29 cellular contexts compared by ENCODE assay signal in the genomic region with DNA sequence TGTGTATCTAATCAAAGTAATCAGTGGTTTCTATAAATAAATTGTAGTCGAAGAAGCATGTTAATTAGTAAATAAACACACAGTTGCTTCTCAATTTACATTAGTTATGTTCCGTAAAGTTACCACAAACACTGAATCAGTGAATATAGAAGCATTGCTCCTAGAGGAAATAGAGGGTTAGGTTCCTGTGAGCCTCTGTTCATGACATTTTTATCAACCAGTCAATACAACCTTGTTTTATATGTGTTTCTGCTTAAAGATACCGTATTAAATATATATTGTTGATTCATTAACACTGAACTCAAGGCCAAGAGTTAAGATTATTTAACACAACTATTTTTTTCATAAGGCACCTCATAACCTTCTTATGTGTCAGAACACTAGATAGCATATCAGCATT.
A peak's percentile ranks its signal among the peaks of the same experiment; 100 is the strongest.
DNase-seq lines count a peak whose midpoint lies in the region; ATAC-seq, FAIRE-seq and TF ChIP-seq lines count a peak whose summit lies in the region.
"Had no signal": no experiment of that assay in that cellular context is flagged by ENCODE, and none has a peak within 500 bp of the region (broad histone marks: within the 10 kb centered on the region; RNA-seq: fewer than 3 reads in every experiment).

No MANE protein-coding gene starts in this region.

- TF ChIP-seq EP300 in A549 (IDR thresholded peaks at IDR 0.05), result no peak

- POLR2A ChIA-PET in A549 (lab: Yijun Ruan, JAX) (no interaction called here), HEK293 (lab: Yijun Ruan, JAX) (interaction anchor here (0.6 kb wide), 1 partner anchor 151 kb away, joined by 3 read pairs; no protein-coding TSS in a partner anchor)

- H3K27ac ChIP-seq in A549, result no peak overlapping the region
- H3K27ac ChIP-seq in HEK293 (ENCODE audit: extremely low read depth, low read depth, low read length), result no peak overlapping the region
- H3K27ac ChIP-seq: 22Rv1; BLaER1; BLaER1 treated with 17β-estradiol and CSF1 and Interleukin-3, amounts not matched to agents 10 nM and 100 nM; C4-2B had no signal

- H3K9me3 ChIP-seq in A549, result peaks cover 8% of the 10 kb centered on the region; the same call in 1 of the 3 replicates
- no peaks in the 10 kb centered on the region; the same call in 1 of the 2 replicates for H3K9me3 ChIP-seq in HEK293 (ENCODE audit: control insufficient read depth, insufficient read depth, low read depth, low read length)
- H3K9me3 ChIP-seq: BE2C had no signal

- H3K4me2 ChIP-seq in A549, result no peak overlapping the region
- H3K4me2 ChIP-seq: BLaER1; BLaER1 treated with 17β-estradiol and CSF1 and Interleukin-3, amounts not matched to agents 10 nM and 100 nM had no signal

- no peaks in the 10 kb centered on the region for H3K4me1 ChIP-seq in A549
- no peaks in the 10 kb centered on the region for H3K4me1 ChIP-seq in HEK293 (ENCODE audit: control insufficient read depth, insufficient read depth, low read length)
- H3K4me1 ChIP-seq: BE2C; BLaER1; BLaER1 treated with 17β-estradiol and CSF1 and Interleukin-3, amounts not matched to agents 10 nM and 100 nM; Caco-2 had no signal

- TF ChIP-seq CTCF in A549 (IDR thresholded peaks at IDR 0.05), result no peak
- TF ChIP-seq CTCF in HEK293 (tag by site-specific recombination; IDR thresholded peaks at IDR 0.05), result no peak

- ATAC-seq in A549 (no peak), GM18909 (IDR thresholded peaks at IDR 0.05; ENCODE audit: poor library complexity, unreplicated experiment) (no peak)
- ATAC-seq: CD8-positive, alpha-beta T cell had no signal

- WGBS in A549 (ENCODE audit: missing lambda C conversion rate), result 36% methylated on average over 3 of the region's 3 CpGs

- no peak overlapping the region for H3K4me3 ChIP-seq in A549
- H3K4me3 ChIP-seq in HEK293 (ENCODE audit: low read depth, low read length), result no peak overlapping the region
- H3K4me3 ChIP-seq: BLaER1; BLaER1 treated with 17β-estradiol and CSF1 and Interleukin-3, amounts not matched to agents 10 nM and 100 nM had no signal

- H3K36me3 ChIP-seq in HEK293 (ENCODE audit: control insufficient read depth in 2 of 2, insufficient read depth in 1 of 2, low read length in 2 of 2), result no peaks in the 10 kb centered on the region
- H3K36me3 ChIP-seq: BE2C, BLaER1 had no signal

- peak; percentile 13 for FAIRE-seq in A549 (lab: Jason Lieb, UNC)
- FAIRE-seq: A204.1 had no signal

- DNase-seq in A549 (ENCODE audit: low read depth in 1 of 2, low spot score in 1 of 2) (no peak), H4 (ENCODE audit: low spot score) (no peak)
- DNase-seq: 8988T; ACHN; AML-193; BE2C; C1 segment of cervical spinal cord; Caco-2; Calu3; CD4-positive, alpha-beta memory T cell; CD4-positive, alpha-beta T cell; CD4-positive, CD25-positive, alpha-beta regulatory T cell; CD8-positive, alpha-beta memory T cell; CD8-positive, alpha-beta T cell; COR-L47; DMS 273 treated with DMSO at 0.1 percent for 48 hours; DMS153; DMS53; DMS79; DMS79 treated with DMSO at 0.1 percent for 48 hours; DND-41; EL had no signal

- no peak for TF ChIP-seq RAD21 in A549 (conservative IDR thresholded peaks at IDR 0.05 in 1 of 2, IDR thresholded peaks at IDR 0.05 in 1 of 2)

- CTCF ChIA-PET in A549 (lab: Yijun Ruan, JAX), result no interaction called here
- CTCF ChIA-PET in HEK293 (lab: Yijun Ruan, JAX), result no interaction called here

- no peak for TF ChIP-seq POLR2A in A549 (IDR thresholded peaks at IDR 0.05; ENCODE audit: low read length)

TF ChIP-seq in A549, 52 proteins besides CTCF, POLR2A, EP300 and RAD21:
- no peak for TF ChIP-seq POLR2AphosphoS2 (conservative IDR thresholded peaks at IDR 0.05; ENCODE audit: low read length)
- TF ChIP-seq CBX8 (IDR thresholded peaks at IDR 0.05), result no peak
- TF ChIP-seq HES2 (IDR thresholded peaks at IDR 0.05), result no peak
- TF ChIP-seq KDM1A (IDR thresholded peaks at IDR 0.05; ENCODE audit: low read depth), result no peak
- TF ChIP-seq RARB (CRISPR knock-in tag; IDR thresholded peaks at IDR 0.05), result no peak
- no peak for TF ChIP-seq FOSB (CRISPR knock-in tag; IDR thresholded peaks at IDR 0.05)
- no peak for TF ChIP-seq REST (IDR thresholded peaks at IDR 0.05)

TF ChIP-seq in HEK293, 187 proteins besides CTCF, POLR2A, EP300 and RAD21:
- TF ChIP-seq ZNF239 (tag by site-specific recombination; IDR thresholded peaks at IDR 0.05) (no peak), ZNF16 (tag by site-specific recombination; IDR thresholded peaks at IDR 0.05; ENCODE audit: low read depth) (no peak), ZNF555 (tag by site-specific recombination; conservative IDR thresholded peaks at IDR 0.05) (peak; percentile 86), ZBTB20 (tag by site-specific recombination; IDR thresholded peaks at IDR 0.05) (no peak), ZFHX2 (tag by site-specific recombination; conservative IDR thresholded peaks at IDR 0.05) (no peak), KLF1 (tag by site-specific recombination; IDR thresholded peaks at IDR 0.05) (no peak), ZNF549 (tag by site-specific recombination; IDR thresholded peaks at IDR 0.05) (peak; percentile 53; the same call in 1 of the 2 replicates), ZNF621 (tag by site-specific recombination; IDR thresholded peaks at IDR 0.05) (no peak), EGR2 (tag by site-specific recombination; IDR thresholded peaks at IDR 0.05; ENCODE audit: low read depth) (no peak), ZNF488 (tag by site-specific recombination; IDR thresholded peaks at IDR 0.05) (no peak), ZNF423 (tag by site-specific recombination; IDR thresholded peaks at IDR 0.05) (no peak), ZNF426 (tag by site-specific recombination; IDR thresholded peaks at IDR 0.05) (no peak), KLF8 (tag by site-specific recombination; IDR thresholded peaks at IDR 0.05) (no peak), SETDB1 (IDR thresholded peaks at IDR 0.05; ENCODE audit: insufficient read length, low read length) (peak; percentile 59), ZBTB21 (tag by site-specific recombination; IDR thresholded peaks at IDR 0.05) (no peak), ZNF76 (tag by site-specific recombination; IDR thresholded peaks at IDR 0.05; ENCODE audit: borderline replicate concordance, low read depth) (no peak), GLIS1 (tag by site-specific recombination; IDR thresholded peaks at IDR 0.05) (no peak)
